12 cellular contexts compared by ENCODE assay signal in the genomic region with DNA sequence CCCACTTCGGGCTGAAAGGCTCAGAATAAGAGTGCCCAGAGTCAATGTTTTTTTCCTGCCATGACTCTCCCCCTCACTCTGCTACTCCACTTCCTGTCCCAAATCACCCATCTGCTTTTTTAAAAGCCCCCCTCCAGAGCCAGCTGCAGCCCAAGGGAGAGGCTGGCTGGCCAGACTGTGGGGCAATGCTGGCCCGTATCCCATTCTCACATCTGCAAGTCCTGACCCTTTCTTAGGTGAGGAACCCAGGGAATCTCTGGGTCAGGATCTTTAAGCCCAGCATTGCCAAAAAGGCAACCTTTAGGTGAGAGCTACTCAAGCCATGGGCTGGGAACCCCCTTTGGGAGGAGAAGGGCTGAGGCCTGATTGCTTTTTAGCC. TPM values are rescaled to one million over a fixed set of nuclear protein-coding genes. Genes with fewer than 3 reads are reported as not detected.
DNase-seq lines count a peak whose midpoint lies in the region; ATAC-seq, FAIRE-seq and TF ChIP-seq lines count a peak whose summit lies in the region.
"Had no signal": no experiment of that assay in that cellular context is flagged by ENCODE, and none has a peak within 500 bp of the region (broad histone marks: within the 10 kb centered on the region; RNA-seq: fewer than 3 reads in every experiment).

No MANE protein-coding gene starts in this region.

- peak overlapping the region; percentile 75 for H4K91ac ChIP-seq in mesenchymal stem cell (ENCODE audit: low read length)

- WGBS in mesenchymal stem cell = 13% methylated on average over 2 of the region's 2 CpGs
- WGBS in transverse colon (ENCODE audit: low coverage in 1 of 2), 2 donors = 59% methylated on average over 2 of the region's 2 CpGs; no CpG with 5 or more reads in 1 of the 2 donors

- H2BK12ac ChIP-seq in mesenchymal stem cell (ENCODE audit: low read length in 2 of 2) = peak overlapping the region; percentile 27 to 84

- H3K4ac ChIP-seq in mesenchymal stem cell (ENCODE audit: low read depth in 1 of 2, low read length in 2 of 2) = peak overlapping the region; percentile 64 to 71

- H3K79me2 ChIP-seq in astrocyte (ENCODE audit: insufficient read depth, low read length) = peaks cover 36% of the 10 kb centered on the region

- H3K9me3 Mint-ChIP-seq in activated T-cell treated with anti-CD3 and anti-CD28 coated beads, Interleukin-2, amount 50 U/mL, for 4 hours = no peaks in the 10 kb centered on the region
- no peaks in the 10 kb centered on the region for H3K9me3 Mint-ChIP-seq in astrocyte (ENCODE audit: unreplicated experiment)
- H3K9me3 Mint-ChIP-seq: stimulated activated memory B cell treated with anti-CD40 and anti-IgM and Interleukin-4, amounts not matched to agents 10 μg/mL and 1 μg/mL and 100 μg/mL, for 72 hours had no signal

- TF ChIP-seq EP300 in transverse colon (IDR thresholded peaks at IDR 0.05; ENCODE audit: low read depth) = no peak

- no peak overlapping the region for H2AK5ac ChIP-seq in mesenchymal stem cell (ENCODE audit: low read length, severe bottlenecking)

- no peak for TF ChIP-seq CTCF in astrocyte (IDR thresholded peaks at IDR 0.05; ENCODE audit: insufficient read depth, low read depth, low read length)
- no peak for TF ChIP-seq CTCF in transverse colon (IDR thresholded peaks at IDR 0.05)

- no peak overlapping the region for H3K4me3 ChIP-seq in astrocyte (ENCODE audit: insufficient read depth, low read depth, low read length)
- H3K4me3 ChIP-seq in mesenchymal stem cell (ENCODE audit: insufficient read depth in 1 of 2, low read depth in 1 of 2, low read length in 2 of 2) = peak overlapping the region in 1 of 2 experiments; percentile 96
- H3K4me3 ChIP-seq in transverse colon = peak overlapping the region in 2 of 4 donors; percentile 23 to 48

- no peak for ATAC-seq in activated T-cell treated with anti-CD3 and anti-CD28 coated beads, Interleukin-2, amount 50 U/mL, for 4 hours
- ATAC-seq: activated CD4-positive, CD25-positive, alpha-beta regulatory T cell treated with anti-CD3 and anti-CD28 coated beads, Interleukin-2, amount 50 U/mL, for 24 hours; stimulated activated memory B cell treated with anti-CD40 and anti-IgM and Interleukin-4, amounts not matched to agents 10 μg/mL and 1 μg/mL and 100 μg/mL, for 72 hours had no signal

- no peak overlapping the region for H3K23ac ChIP-seq in mesenchymal stem cell (ENCODE audit: low read length in 2 of 2)

- no peaks in the 10 kb centered on the region for H3K79me1 ChIP-seq in mesenchymal stem cell (replicated peaks; ENCODE audit: low read length, poor library complexity, severe bottlenecking)

- H3K36me3 Mint-ChIP-seq in activated T-cell treated with anti-CD3 and anti-CD28 coated beads, Interleukin-2, amount 50 U/mL, for 4 hours (ENCODE audit: insufficient read depth) = no peaks in the 10 kb centered on the region
- peaks cover 2% of the 10 kb centered on the region for H3K36me3 Mint-ChIP-seq in astrocyte (ENCODE audit: low read depth, unreplicated experiment)
- H3K36me3 Mint-ChIP-seq: stimulated activated memory B cell treated with anti-CD40 and anti-IgM and Interleukin-4, amounts not matched to agents 10 μg/mL and 1 μg/mL and 100 μg/mL, for 72 hours had no signal

- H3K9me3 ChIP-seq in astrocyte (ENCODE audit: insufficient read depth, low read depth, low read length) (no peaks in the 10 kb centered on the region), mesenchymal stem cell (ENCODE audit: control insufficient read depth, low read length) (no peaks in the 10 kb centered on the region), transverse colon (no peaks in the 10 kb centered on the region)

- no peak for DNase-seq in activated T-cell treated with anti-CD3 and anti-CD28 coated beads, Interleukin-2, amount 50 U/mL, for 4 hours
- DNase-seq in activated T-cell treated with anti-CD3 and anti-CD28 coated beads, Interleukin-2, amount 50 U/mL, for 1 hour = no peak
- DNase-seq in astrocyte (ENCODE audit: low read depth) = no peak
- peak; percentile 36 for DNase-seq in mesenchymal stem cell
- DNase-seq in transverse colon = no peak
- no peak for DNase-seq in middle frontal gyrus (ENCODE audit: extremely low spot score, low spot score)
- no peak for DNase-seq in T1000 (lab: John Stamatoyannopoulos, UW)
- DNase-seq in NCI-H526 (lab: John Stamatoyannopoulos, UW) = no peak
- DNase-seq: effector memory CD4-positive, alpha-beta T cell had no signal

- peak overlapping the region; percentile 90 for H2BK15ac ChIP-seq in mesenchymal stem cell (ENCODE audit: low read depth, poor library complexity, severe bottlenecking)

- intact Hi-C loops in transverse colon (cut with DNase I; ENCODE audit: low total_unique reads) = no loop called here

- H3K4me2 ChIP-seq in astrocyte (ENCODE audit: low read length) (peak overlapping the region; percentile 90), mesenchymal stem cell (ENCODE audit: low read length, poor library complexity, severe bottlenecking) (no peak overlapping the region)

- H3K4me1 ChIP-seq in astrocyte (ENCODE audit: insufficient read depth, low read length) (peaks cover 46% of the 10 kb centered on the region), mesenchymal stem cell (ENCODE audit: control insufficient read depth, insufficient read depth, low read depth, low read length) (peaks cover 14% of the 10 kb centered on the region), transverse colon (peaks cover 0 to 68% (median 9%) of the 10 kb centered on the region in 4 donors)

- H4K20me1 ChIP-seq in astrocyte (ENCODE audit: insufficient read depth, low read length) = peaks cover 19% of the 10 kb centered on the region

- H3K9ac ChIP-seq in astrocyte (ENCODE audit: low read length) (peak overlapping the region; percentile 12), mesenchymal stem cell (ENCODE audit: low read length) (peak overlapping the region; percentile 97)

- peak overlapping the region; percentile 92 for H3K27ac Mint-ChIP-seq in astrocyte (ENCODE audit: unreplicated experiment)
- H3K27ac Mint-ChIP-seq: stimulated activated memory B cell treated with anti-CD40 and anti-IgM and Interleukin-4, amounts not matched to agents 10 μg/mL and 1 μg/mL and 100 μg/mL, for 72 hours had no signal

- H3K36me3 ChIP-seq in astrocyte (ENCODE audit: insufficient read depth, low read length) = no peaks in the 10 kb centered on the region
- H3K36me3 ChIP-seq in mesenchymal stem cell (ENCODE audit: control insufficient read depth in 1 of 2, insufficient read depth in 2 of 2, low read depth in 1 of 2, low read length in 2 of 2) = no peaks in the 10 kb centered on the region
- no peaks in the 10 kb centered on the region for H3K36me3 ChIP-seq in transverse colon

- peak overlapping the region; percentile 73 for H2BK120ac ChIP-seq in mesenchymal stem cell (ENCODE audit: low read depth, low read length)

- H2AFZ ChIP-seq in astrocyte (ENCODE audit: low read depth, low read length) (no peak overlapping the region), mesenchymal stem cell (ENCODE audit: low read depth, low read length) (no peak overlapping the region)

- peak overlapping the region; percentile 26 to 95 for H3K18ac ChIP-seq in mesenchymal stem cell (ENCODE audit: low read depth in 1 of 2, low read length in 2 of 2)

- H3K4me1 Mint-ChIP-seq in activated T-cell treated with anti-CD3 and anti-CD28 coated beads, Interleukin-2, amount 50 U/mL, for 4 hours (ENCODE audit: low read depth) = peaks cover 46% of the 10 kb centered on the region
- peaks cover 29% of the 10 kb centered on the region for H3K4me1 Mint-ChIP-seq in astrocyte (ENCODE audit: low read depth, unreplicated experiment)

- H2BK5ac ChIP-seq in mesenchymal stem cell (ENCODE audit: low read depth, low read length, poor library complexity, severe bottlenecking) = no peak overlapping the region

- H3K27ac ChIP-seq in astrocyte (ENCODE audit: low read depth, low read length) (peak overlapping the region; percentile 11), mesenchymal stem cell (ENCODE audit: low read length, poor library complexity, severe bottlenecking) (no peak overlapping the region), transverse colon (peak overlapping the region; percentile 85 to 97 (median 94))

- no peak overlapping the region for H3K14ac ChIP-seq in mesenchymal stem cell (ENCODE audit: low read length in 2 of 2)

- no peaks in the 10 kb centered on the region for H3K27me3 ChIP-seq in astrocyte (ENCODE audit: insufficient read depth, low read length)
- peaks cover 0 to 24% of the 10 kb centered on the region in 2 experiments for H3K27me3 ChIP-seq in mesenchymal stem cell (ENCODE audit: control insufficient read depth in 1 of 2, insufficient read depth in 1 of 2, low read length in 2 of 2)
- H3K27me3 ChIP-seq in transverse colon = peaks cover 49% of the 10 kb centered on the region

- no peak for FAIRE-seq in astrocyte (lab: Jason Lieb, UNC)

- in situ Hi-C loops in transverse colon (cut with MboI; ENCODE audit: low pct_ligation_motif_present in 1 of 4, low pct_unique_long_range_greater_than_20kb in 1 of 4, low sequenced_read_pairs in 3 of 4) = no loop called here

- H3K4me3 Mint-ChIP-seq in activated T-cell treated with anti-CD3 and anti-CD28 coated beads, Interleukin-2, amount 50 U/mL, for 4 hours = peak overlapping the region; percentile 67
- H3K4me3 Mint-ChIP-seq in astrocyte (ENCODE audit: unreplicated experiment) = peak overlapping the region; percentile 37
- H3K4me3 Mint-ChIP-seq: stimulated activated memory B cell treated with anti-CD40 and anti-IgM and Interleukin-4, amounts not matched to agents 10 μg/mL and 1 μg/mL and 100 μg/mL, for 72 hours had no signal

- H3K27me3 Mint-ChIP-seq in activated T-cell treated with anti-CD3 and anti-CD28 coated beads, Interleukin-2, amount 50 U/mL, for 4 hours (ENCODE audit: low read depth) = peaks cover 3% of the 10 kb centered on the region
- peaks cover 8% of the 10 kb centered on the region for H3K27me3 Mint-ChIP-seq in astrocyte (ENCODE audit: low read depth, unreplicated experiment)

- peak overlapping the region; percentile 87 for H4K8ac ChIP-seq in mesenchymal stem cell (ENCODE audit: low read length)

- TF ChIP-seq POLR2A in transverse colon (IDR thresholded peaks at IDR 0.05) = no peak

RNA-seq across cellular contexts. Expression of gene ITGA5, which starts 1.7 kb away (rescaled TPM):
- total RNA-seq in activated T-cell treated with anti-CD3 and anti-CD28 coated beads, Interleukin-2, amount 50 U/mL, for 4 hours = 10 to 100 TPM in 2 of 3 donors, 1 to 10 TPM in 1; 9.3 to 16.4 (median 12.4) TPM
- total RNA-seq in astrocyte = 317 and 382 TPM in 2 replicates
- 248 TPM for polyA plus RNA-seq in mesenchymal stem cell (2013, experiment 1 of 2)
- 244 TPM for polyA plus RNA-seq in mesenchymal stem cell (2013, experiment 2 of 2)
- total RNA-seq in transverse colon = 100 to 1,000 TPM in 1 of 4 donors, 10 to 100 TPM in 3; 37.7 to 217 (median 73.0) TPM

RNA-seq across cellular contexts. Expression of gene ZNF385A, which starts 36.2 kb away (rescaled TPM):
- total RNA-seq in activated T-cell treated with anti-CD3 and anti-CD28 coated beads, Interleukin-2, amount 50 U/mL, for 4 hours = 1 to 10 TPM in 1 of 3 donors, under 1 TPM in 2; 0.48 to 1.1 (median 0.55) TPM
- total RNA-seq in astrocyte = 23.0 and 24.4 TPM in 2 replicates
- 16.2 TPM for polyA plus RNA-seq in mesenchymal stem cell (2013, experiment 1 of 2)
- polyA plus RNA-seq in mesenchymal stem cell (2013, experiment 2 of 2) = 17.1 TPM
- 10 to 100 TPM in 1 of 4 donors, 1 to 10 TPM in 3; 1.9 to 17.5 (median 5.7) TPM for total RNA-seq in transverse colon

RNA-seq across cellular contexts. Expression of gene GTSF1, which starts 52.6 kb away (rescaled TPM):
- 10 to 100 TPM in 1 of 3 donors, 1 to 10 TPM in 2; 2.5 to 11.6 (median 7.9) TPM for total RNA-seq in activated T-cell treated with anti-CD3 and anti-CD28 coated beads, Interleukin-2, amount 50 U/mL, for 4 hours
- not detected in 2 replicates for total RNA-seq in astrocyte
- polyA plus RNA-seq in mesenchymal stem cell (2013, experiment 1 of 2) = not detected
- polyA plus RNA-seq in mesenchymal stem cell (2013, experiment 2 of 2) = not detected
- not detected for total RNA-seq in transverse colon
- polyA plus RNA-seq: BJ had no signal

RNA-seq across cellular contexts. Expression of gene GPR84, which starts 56.5 kb away (rescaled TPM):
- under 1 TPM in 2 of 3 donors, not detected in 1; 0.13 to 0.49 TPM for total RNA-seq in activated T-cell treated with anti-CD3 and anti-CD28 coated beads, Interleukin-2, amount 50 U/mL, for 4 hours
- not detected in 2 replicates for total RNA-seq in astrocyte
- polyA plus RNA-seq in mesenchymal stem cell (2013, experiment 1 of 2) = not detected
- not detected for polyA plus RNA-seq in mesenchymal stem cell (2013, experiment 2 of 2)
- total RNA-seq in transverse colon = not detected
- polyA plus RNA-seq: BJ had no signal
